8 cellular contexts compared by ENCODE assay signal in genomic region chr10:33211123-33211878, GRCh38.
DNase-seq lines count a peak whose midpoint lies in the region; ATAC-seq, FAIRE-seq and TF ChIP-seq lines count a peak whose summit lies in the region.
"Had no signal": no experiment of that assay in that cellular context is flagged by ENCODE, and none has a peak within 500 bp of the region (broad histone marks: within the 10 kb centered on the region; RNA-seq: fewer than 3 reads in every experiment).

No MANE protein-coding gene starts in this region.

- no peak overlapping the region for H3K4me3 Mint-ChIP-seq in activated T-cell treated with anti-CD3 and anti-CD28 coated beads, Interleukin-2, amount 50 U/mL, for 4 hours

- peak; percentile 59 to 66 for ATAC-seq in activated T-cell treated with anti-CD3 and anti-CD28 coated beads, Interleukin-2, amount 50 U/mL, for 4 hours
- peak; percentile 80 to 92 for ATAC-seq in left cardiac atrium
- ATAC-seq in stimulated activated naive CD8-positive, alpha-beta T cell treated with anti-CD3 and anti-CD28 coated beads, Interleukin-15, Interleukin-2, amounts not matched to agents 100 U/mL and 50 U/mL, for 24 hours = no peak
- no peak for ATAC-seq in HG02763 (IDR thresholded peaks at IDR 0.05; ENCODE audit: unreplicated experiment)

- no peaks in the 10 kb centered on the region for H3K27me3 ChIP-seq in mammary epithelial cell (ENCODE audit: insufficient read depth, low read length)

- no TSS peak for BruUV-seq in mammary epithelial cell (replicated peaks; lab: Mats Ljungman, UMichigan)

- H3K4me3 ChIP-seq in mammary epithelial cell (replicated peaks in 1 of 3; ENCODE audit: insufficient read depth in 1 of 3, low read depth in 2 of 3, low read length in 3 of 3) = no peak overlapping the region

- H3K79me2 ChIP-seq in mammary epithelial cell (ENCODE audit: insufficient read depth, low read length) = peaks cover 4% of the 10 kb centered on the region

- no peaks in the 10 kb centered on the region for H3K36me3 Mint-ChIP-seq in activated T-cell treated with anti-CD3 and anti-CD28 coated beads, Interleukin-2, amount 50 U/mL, for 4 hours (ENCODE audit: insufficient read depth)

- H3K9me3 ChIP-seq in mammary epithelial cell (replicated peaks; ENCODE audit: insufficient read depth, low read length) = no peaks in the 10 kb centered on the region

- H3K4me1 ChIP-seq in mammary epithelial cell (ENCODE audit: insufficient read depth, low read length) = peaks cover 7% of the 10 kb centered on the region

- H3K36me3 ChIP-seq in mammary epithelial cell (ENCODE audit: insufficient read depth, low read length) = peaks cover 38% of the 10 kb centered on the region

- H3K9ac ChIP-seq in mammary epithelial cell (ENCODE audit: insufficient read depth, low read length) = no peak overlapping the region

- no peak overlapping the region for H3K27ac ChIP-seq in mammary epithelial cell (ENCODE audit: insufficient read depth, low read depth, low read length)

- intact Hi-C loops in left cardiac atrium (cut with DNase I) = no loop called here
- intact Hi-C loops in mammary epithelial cell (cut with micrococcal nuclease) = no loop called here

- peaks cover 23% of the 10 kb centered on the region for H3K4me1 Mint-ChIP-seq in activated T-cell treated with anti-CD3 and anti-CD28 coated beads, Interleukin-2, amount 50 U/mL, for 4 hours (ENCODE audit: low read depth)

- DNase-seq in HTR-8/SVneo (ENCODE audit: insufficient read length, low spot score) = peak; percentile 45
- peak; percentile 7 for DNase-seq in activated T-cell treated with anti-CD3 and anti-CD28 coated beads, Interleukin-2, amount 50 U/mL, for 4 hours
- peak; percentile 75 for DNase-seq in left cardiac atrium
- DNase-seq in stimulated activated naive CD8-positive, alpha-beta T cell treated with anti-CD3 and anti-CD28 coated beads, Interleukin-15, Interleukin-2, amounts not matched to agents 100 U/mL and 50 U/mL, for 24 hours = peak; percentile 9
- no peak for DNase-seq in RCC 7860 (ENCODE audit: low spot score)
- DNase-seq in mammary epithelial cell = no peak
- DNase-seq: NCI-H82 had no signal

- no peaks in the 10 kb centered on the region for H4K20me1 ChIP-seq in mammary epithelial cell (ENCODE audit: insufficient read depth, low read length)

- FAIRE-seq in HTR-8/SVneo (lab: Jason Lieb, UNC) = peak; percentile 81
- FAIRE-seq in RCC 7860 (lab: Jason Lieb, UNC) = no peak

- no peaks in the 10 kb centered on the region for H3K27me3 Mint-ChIP-seq in activated T-cell treated with anti-CD3 and anti-CD28 coated beads, Interleukin-2, amount 50 U/mL, for 4 hours (ENCODE audit: low read depth)

- in situ Hi-C loops in mammary epithelial cell (cut with MboI; ENCODE audit: low sequenced_read_pairs in 2 of 2) = no loop called here

- no peak for TF ChIP-seq CTCF in mammary epithelial cell (conservative IDR thresholded peaks at IDR 0.05 in 1 of 2, IDR thresholded peaks at IDR 0.05 in 1 of 2; ENCODE audit: extremely low read depth in 1 of 2, insufficient read depth in 1 of 2, low read depth in 1 of 2, low read length in 2 of 2)

- CTCF ChIA-PET in mammary epithelial cell (lab: Charles Lee; ENCODE audit: low non-redundant PET) = no interaction called here

- 77% methylated on average over 10 of the region's 10 CpGs for WGBS in mammary epithelial cell (ENCODE audit: low coverage, missing lambda C conversion rate)

- no peaks in the 10 kb centered on the region for H3K9me3 Mint-ChIP-seq in activated T-cell treated with anti-CD3 and anti-CD28 coated beads, Interleukin-2, amount 50 U/mL, for 4 hours

- H2AFZ ChIP-seq in mammary epithelial cell (ENCODE audit: low read depth, low read length) = no peak overlapping the region

- dilution Hi-C loops in mammary epithelial cell (cut with HindIII; ENCODE audit: low sequenced_read_pairs) = no loop called here

- no peak overlapping the region for H3K4me2 ChIP-seq in mammary epithelial cell (ENCODE audit: insufficient read depth, low read depth, low read length)

Comparison
In these comparisons a context has a peak if more than half of its experiments do, and no peak if none do; other contexts are left out.
1. DNase-seq: peak in HTR-8/SVneo (single experiment), activated T-cell treated with anti-CD3 and anti-CD28 coated beads, Interleukin-2, amount 50 U/mL, for 4 hours (single experiment), left cardiac atrium (single experiment) and stimulated activated naive CD8-positive, alpha-beta T cell treated with anti-CD3 and anti-CD28 coated beads, Interleukin-15, Interleukin-2, amounts not matched to agents 100 U/mL and 50 U/mL, for 24 hours (single experiment); none in RCC 7860 (single experiment) and mammary epithelial cell (single experiment).
2. ATAC-seq: peak in activated T-cell treated with anti-CD3 and anti-CD28 coated beads, Interleukin-2, amount 50 U/mL, for 4 hours (2 of 2) and left cardiac atrium (2 of 2); none in stimulated activated naive CD8-positive, alpha-beta T cell treated with anti-CD3 and anti-CD28 coated beads, Interleukin-15, Interleukin-2, amounts not matched to agents 100 U/mL and 50 U/mL, for 24 hours (single experiment) and HG02763 (single experiment).